In the genomic region with DNA sequence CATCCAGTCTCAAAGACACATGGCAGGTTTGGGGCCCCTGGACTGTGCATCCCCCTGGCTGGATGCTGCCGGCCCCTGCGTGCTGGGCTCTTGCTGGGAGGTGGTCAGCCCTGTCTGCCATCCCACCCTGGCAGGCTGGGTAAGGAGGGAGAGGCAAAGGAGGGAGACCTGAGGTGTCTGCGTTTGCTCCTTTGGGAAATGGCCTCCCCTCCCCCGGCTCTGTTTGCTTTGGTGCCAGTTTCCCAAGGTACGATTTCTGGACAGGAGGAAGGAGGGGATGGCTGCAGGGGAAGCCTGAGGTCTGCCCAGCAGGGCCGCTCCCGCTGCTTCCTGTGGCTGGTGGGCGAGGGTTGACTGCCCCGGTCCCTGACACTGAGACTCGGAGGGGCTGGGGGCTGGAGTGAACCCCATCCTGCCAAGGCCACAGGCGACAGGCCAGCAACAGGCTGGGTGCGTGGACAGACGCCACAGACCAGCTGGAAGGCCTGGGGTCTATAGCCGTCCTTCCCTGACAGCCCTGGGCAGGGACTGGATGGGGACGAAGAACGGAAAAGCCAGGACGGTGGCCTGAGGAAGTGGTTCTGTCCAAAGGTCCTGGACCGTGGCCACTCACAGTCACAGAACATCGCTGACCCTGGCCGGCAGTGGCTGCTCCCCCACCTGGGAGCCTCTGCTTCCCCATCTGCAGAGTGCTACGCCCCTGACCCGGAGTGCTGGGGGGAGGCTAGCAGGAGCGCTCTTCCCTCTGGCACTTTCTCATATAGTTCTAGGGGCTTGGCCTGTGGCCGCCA, we compare ENCODE assay signal across 14 cellular contexts. TPM values are rescaled to one million over a fixed set of nuclear protein-coding genes. Genes with fewer than 3 reads are reported as not detected.
DNase-seq lines count a peak whose midpoint lies in the region; ATAC-seq and TF ChIP-seq lines count a peak whose summit lies in the region.
"Had no signal": no experiment of that assay in that cellular context is flagged by ENCODE, and none has a peak within 500 bp of the region (broad histone marks: within the 10 kb centered on the region; RNA-seq: fewer than 3 reads in every experiment).

No MANE protein-coding gene starts in this region.

- no peaks in the 10 kb centered on the region for H3K9me3 ChIP-seq in BE2C
- no peaks in the 10 kb centered on the region for H3K9me3 ChIP-seq in HAP-1
- H3K9me3 ChIP-seq: Caco-2 had no signal

- H3K4me1 ChIP-seq in BE2C (no peaks in the 10 kb centered on the region), HAP-1 (no peaks in the 10 kb centered on the region)
- H3K4me1 ChIP-seq: Caco-2 had no signal

- intact Hi-C loops in left ventricle myocardium superior (cut with micrococcal nuclease): no loop called here
- intact Hi-C loops in posterior vena cava (cut with DNase I): no loop called here

- in situ Hi-C loops in HAP-1 (cut with MboI; ENCODE audit: low sequenced_read_pairs): no loop called here

- ATAC-seq in left ventricle myocardium superior: no peak

- DNase-seq in BE2C (peak; percentile 1), left ventricle myocardium superior (peak; percentile 40), posterior vena cava (ENCODE audit: low spot score) (peak; percentile 81), NCI-H1436 treated with DMSO at 0.1 percent for 48 hours (lab: John Stamatoyannopoulos, UW) (no peak), midbrain (lab: John Stamatoyannopoulos, UW) (no peak), HAP-1 (ENCODE audit: low spot score in 2 of 2) (no peak)
- no peak for DNase-seq in activated CD4-positive, alpha-beta T cell treated with anti-CD3 and anti-CD28 coated beads, Interleukin-2, amount 50 U/mL, for 48 hours
- DNase-seq: activated CD8-positive, alpha-beta memory T cell treated with anti-CD3 and anti-CD28 coated beads, Interleukin-2, amount 50 U/mL, for 4 hours; activated naive CD4-positive, alpha-beta T cell treated with anti-CD3 and anti-CD28 coated beads, Interleukin-2, amount 50 U/mL, for 16 hours; Caco-2; effector CD8-positive, alpha-beta T cell; mesendoderm; occipital lobe had no signal

- no peaks in the 10 kb centered on the region for H3K27me3 ChIP-seq in BE2C
- no peaks in the 10 kb centered on the region for H3K27me3 ChIP-seq in HAP-1 (ENCODE audit: low read depth)

- H3K36me3 ChIP-seq in BE2C (no peaks in the 10 kb centered on the region), HAP-1 (replicated peaks) (no peaks in the 10 kb centered on the region)

- peak overlapping the region; percentile 30 for H3K27ac ChIP-seq in angular gyrus (ENCODE audit: low read depth, low read length)

- H3K4me3 ChIP-seq in BE2C (ENCODE audit: low read depth, low read length) (no peak overlapping the region), HAP-1 (no peak overlapping the region)

- no peak for TF ChIP-seq CTCF in BE2C (IDR thresholded peaks at IDR 0.05; ENCODE audit: low read depth, low read length)

RNA-seq across cellular contexts. Expression of gene OSBPL5, which starts 38.0 kb away (rescaled TPM):
- 6.4 TPM for polyA plus RNA-seq in BE2C (2012; ENCODE audit: insufficient read depth, insufficient read length, low read depth)
- total RNA-seq in left ventricle myocardium superior (15.9 TPM), posterior vena cava (10 to 100 TPM; 61.2 to 84.0 TPM)

Comparison
In these comparisons a context has a peak if more than half of its experiments do, and no peak if none do; other contexts are left out.
1. DNase-seq: peak in BE2C (single experiment), left ventricle myocardium superior (single experiment) and posterior vena cava (single experiment); none in NCI-H1436 treated with DMSO at 0.1 percent for 48 hours (single experiment), midbrain (single experiment), HAP-1 (0 of 2) and activated CD4-positive, alpha-beta T cell treated with anti-CD3 and anti-CD28 coated beads, Interleukin-2, amount 50 U/mL, for 48 hours (0 of 2).